In genomic region chr22:32204856-32205722, GRCh38 we compare ENCODE assay signal across 9 cellular contexts. TPM values are rescaled to one million over a fixed set of nuclear protein-coding genes. Genes with fewer than 3 reads are reported as not detected.
DNase-seq lines count a peak whose midpoint lies in the region; ATAC-seq and TF ChIP-seq lines count a peak whose summit lies in the region.
"Had no signal": no experiment of that assay in that cellular context is flagged by ENCODE, and none has a peak within 500 bp of the region (broad histone marks: within the 10 kb centered on the region; RNA-seq: fewer than 3 reads in every experiment).

Gene RFPL2 (minus strand): TSS chr22:32205073. CDS start chr22:32202451, 2,622 bp downstream.

- H3K4me3 ChIP-seq in heart right ventricle, result peak within 1 kb of the TSS in 5 of 10 donors; percentile 16 to 40 (median 20)

- peaks cover 0 to 35% (median 22%) of the 10 kb centered on the region in 7 donors for H3K27me3 ChIP-seq in heart right ventricle

- ATAC-seq in heart right ventricle (peak in 5 of 8 donors; percentile 48 to 79 (median 55)), HG03025 (IDR thresholded peaks at IDR 0.05; ENCODE audit: low FRiP score, unreplicated experiment) (no peak), GM21717 (IDR thresholded peaks at IDR 0.05; ENCODE audit: unreplicated experiment) (no peak)

- 71 to 75% methylated on average over 41 of the region's 41 CpGs for WGBS in heart right ventricle, 2 donors

- H3K9ac ChIP-seq in ES-I3 (ENCODE audit: low read depth, low read length), result peak within 1 kb of the TSS; percentile 59; the same call in 1 of the 2 replicates

- H3K4me1 ChIP-seq in ES-I3 (ENCODE audit: insufficient read depth, low read length) (no peaks in the 10 kb centered on the region; the same call in 1 of the 2 replicates), heart right ventricle (peaks cover 0 to 15% (median 9%) of the 10 kb centered on the region in 9 donors)

- TF ChIP-seq CTCF in heart right ventricle (IDR thresholded peaks at IDR 0.05), result no peak

- DNase-seq in NCI-H2107 (lab: John Stamatoyannopoulos, UW) (peak; percentile 28), heart right ventricle (peak in 1 of 2 donors; percentile 38), renal cortical epithelial cell (ENCODE audit: low read depth) (peak; percentile 52), KG1 (lab: John Stamatoyannopoulos, UW) (no peak)
- peak; percentile 37 for DNase-seq in activated naive CD4-positive, alpha-beta T cell treated with Interleukin-2 at 50 U/mL for 16 hours

- intact Hi-C loops in heart right ventricle (cut with DNase I), result loop anchor here in 7 of 10 donors (5.0 to 10.0 kb wide), 4 partner anchors 170 to 233 kb away; no protein-coding TSS in a partner anchor

- no peak within 1 kb of the TSS for H3K27ac ChIP-seq in heart right ventricle

- H3K36me3 ChIP-seq in ES-I3 (ENCODE audit: insufficient read depth, low read length) (no peaks in the 10 kb centered on the region), heart right ventricle (no peaks in the 10 kb centered on the region)

- H3K9me3 ChIP-seq in ES-I3 (ENCODE audit: control insufficient read depth, insufficient read depth, low read length) (no peaks in the 10 kb centered on the region), heart right ventricle (no peaks in the 10 kb centered on the region)

RNA-seq across cellular contexts. Expression of gene RFPL2, which starts in this region (rescaled TPM):
- total RNA-seq in heart right ventricle (not detected), renal cortical epithelial cell (0.10 TPM in 1 of 2 replicates, not detected in the other)
- polyA plus RNA-seq in heart right ventricle, result under 1 TPM in 1 of 2 donors, not detected in 1; 0.03 TPM
- total RNA-seq: pulmonary artery endothelial cell had no signal

Comparison
In these comparisons a context has a peak if more than half of its experiments do, and no peak if none do; other contexts are left out.
1. Peak in ATAC-seq in heart right ventricle; RNA of the gene not detected or under 1 TPM.
2. Peak in DNase-seq in renal cortical epithelial cell; RNA of the gene not detected or under 1 TPM.